In genomic region chr3:157838457-157838856, GRCh38 we compare ENCODE assay signal across 1 cellular context.
A peak's percentile ranks its signal among the peaks of the same experiment; 100 is the strongest.
TF ChIP-seq lines count a peak whose summit lies in the region.

No MANE protein-coding gene starts in this region.

TF ChIP-seq in K562, 482 proteins besides CTCF, POLR2A, EP300 and RAD21 (continued from another document):
- 0 out of 2 replicates have a peak, but pooled peaks have one; percentile 7 for TF ChIP-seq MGA (IDR thresholded peaks at IDR 0.05)
TF ChIP-seq in K562: peak in this region for 1.
